Comparison of ENCODE assay signal across 8 cellular contexts in the genomic region with DNA sequence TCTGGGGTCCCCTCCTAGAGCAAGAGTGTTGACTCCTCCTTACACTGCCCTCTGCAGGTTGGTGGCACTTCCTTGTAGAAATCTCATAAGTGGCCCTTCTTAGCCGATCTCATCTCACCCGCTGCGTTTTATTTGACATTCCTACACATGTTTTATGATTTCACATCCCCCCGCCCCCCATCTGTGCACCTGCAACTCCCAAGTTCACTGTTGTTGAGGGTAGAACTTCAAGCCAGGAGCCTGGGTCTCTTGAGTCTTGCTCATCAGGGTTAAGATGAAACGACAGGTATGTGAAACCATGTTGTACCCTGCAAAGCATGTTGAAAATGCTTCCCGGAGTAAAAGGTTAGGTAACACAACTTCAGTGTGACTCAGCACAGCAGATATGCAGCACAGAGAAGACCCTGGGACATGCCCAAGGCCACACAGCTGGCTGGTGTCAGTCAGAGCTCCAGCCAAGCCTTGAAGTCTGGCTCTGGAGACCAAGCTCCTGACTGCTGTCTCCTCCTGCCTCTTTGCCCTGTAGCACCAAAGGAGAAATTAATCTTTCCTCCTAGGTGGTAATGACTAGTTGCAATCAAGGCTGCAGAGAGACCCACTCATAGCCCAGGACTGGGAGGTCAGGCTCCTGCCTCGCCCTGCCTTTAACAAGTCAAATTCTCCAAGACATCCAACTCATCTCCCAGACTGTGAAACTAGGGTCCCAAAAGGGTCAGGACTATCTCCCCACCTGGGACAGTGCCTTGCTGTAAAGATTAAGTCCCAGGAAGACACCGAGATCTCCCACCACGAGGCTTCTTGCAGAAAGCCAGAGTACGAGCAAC.
DNase-seq lines count a peak whose midpoint lies in the region; ATAC-seq, FAIRE-seq and TF ChIP-seq lines count a peak whose summit lies in the region.

No MANE protein-coding gene starts in this region.

- H3K36me3 ChIP-seq in WERI-Rb-1 (no peaks in the 10 kb centered on the region), psoas muscle (ENCODE audit: insufficient read depth in 1 of 2, low read depth in 1 of 2) (no peaks in the 10 kb centered on the region)

- no peaks in the 10 kb centered on the region for H3K9me3 Mint-ChIP-seq in Calu3 (ENCODE audit: low read depth, unreplicated experiment)

- H3K27ac ChIP-seq in WERI-Rb-1 (no peak overlapping the region), psoas muscle (peak overlapping the region; percentile 47)

- no peaks in the 10 kb centered on the region for H3K27me3 Mint-ChIP-seq in Calu3 (ENCODE audit: unreplicated experiment)

- intact Hi-C loops in Calu3 (cut with micrococcal nuclease; ENCODE audit: unreplicated experiment): loop anchor here (1.0 to 5.0 kb wide), 2 partner anchors 80 to 134 kb away; no protein-coding TSS in a partner anchor
- intact Hi-C loops in psoas muscle (cut with DNase I): loop anchor here in 1 of 2 donors (5.0 kb wide), 1 partner anchor 41 kb away; no protein-coding TSS in a partner anchor

- DNase-seq in Calu3 (peak; percentile 58), HTR-8/SVneo (ENCODE audit: insufficient read length, low spot score) (peak; percentile 45), WERI-Rb-1 (peak; percentile 61), glomerular visceral epithelial cell (ENCODE audit: extremely low spot score) (peak; percentile 70), psoas muscle (peak; percentile 59 to 76), omental fat pad (ENCODE audit: low spot score) (no peak)
- DNase-seq in activated effector memory CD4-positive, alpha-beta T cell treated with Interleukin-2 at 50 U/mL for 16 hours: no peak

- TF ChIP-seq CTCF in Calu3 (IDR thresholded peaks at IDR 0.05; ENCODE audit: unreplicated experiment) (peak; percentile 45), WERI-Rb-1 (IDR thresholded peaks at IDR 0.05; ENCODE audit: low read depth, low read length) (peak; percentile 73), psoas muscle (IDR thresholded peaks at IDR 0.05) (peak; percentile 42), omental fat pad (IDR thresholded peaks at IDR 0.05) (no peak)

- H3K27me3 ChIP-seq in WERI-Rb-1 (ENCODE audit: insufficient read depth, low read depth, severe bottlenecking) (no peaks in the 10 kb centered on the region), psoas muscle (ENCODE audit: insufficient read depth in 3 of 3, low read length in 2 of 3) (no peaks in the 10 kb centered on the region)

- peak overlapping the region; percentile 50 for H3K27ac Mint-ChIP-seq in Calu3 (ENCODE audit: unreplicated experiment)

- 41 to 54% (median 51%) methylated on average over 10 of the region's 10 CpGs for WGBS in psoas muscle, 3 donors

- no peak overlapping the region for H3K4me3 Mint-ChIP-seq in Calu3 (ENCODE audit: low read depth, unreplicated experiment)

- ATAC-seq in psoas muscle (peak; percentile 79 to 88 (median 83)), GM21515 (IDR thresholded peaks at IDR 0.05; ENCODE audit: unreplicated experiment) (no peak), omental fat pad (ENCODE audit: low FRiP score) (no peak)

- H3K9me3 ChIP-seq in WERI-Rb-1 (ENCODE audit: severe bottlenecking) (no peaks in the 10 kb centered on the region), psoas muscle (no peaks in the 10 kb centered on the region)

- BruUV-seq in Calu3 (replicated peaks; lab: Mats Ljungman, UMichigan): no TSS peak

- H3K4me3 ChIP-seq in WERI-Rb-1 (ENCODE audit: low read depth, low read length) (peak overlapping the region; percentile 29), psoas muscle (peak overlapping the region; percentile 35)

- H3K36me3 Mint-ChIP-seq in Calu3 (ENCODE audit: insufficient read depth, unreplicated experiment): no peaks in the 10 kb centered on the region

- H3K4me1 ChIP-seq in psoas muscle: peaks cover 45% of the 10 kb centered on the region

- CTCF ChIA-PET in Calu3 (lab: Charles Lee): interaction anchor here (0.6 to 1.0 kb wide), 2 partner anchors 74 to 170 kb away, joined by 3 read pairs; no protein-coding TSS in a partner anchor

- no peak for FAIRE-seq in HTR-8/SVneo (lab: Jason Lieb, UNC)

- peaks cover 17% of the 10 kb centered on the region for H3K4me1 Mint-ChIP-seq in Calu3 (ENCODE audit: low read depth, unreplicated experiment)

Comparison
In these comparisons a context has a peak if more than half of its experiments do, and no peak if none do; other contexts are left out.
1. DNase-seq: peak in Calu3 (single experiment), HTR-8/SVneo (single experiment), WERI-Rb-1 (single experiment), glomerular visceral epithelial cell (single experiment) and psoas muscle (2 of 2); none in omental fat pad (single experiment) and activated effector memory CD4-positive, alpha-beta T cell treated with Interleukin-2 at 50 U/mL for 16 hours (single experiment).
2. CTCF ChIP-seq: peak in Calu3 (single experiment), WERI-Rb-1 (single experiment) and psoas muscle (single experiment); none in omental fat pad (0 of 3).
3. ATAC-seq: peak in psoas muscle (4 of 4); none in GM21515 (single experiment) and omental fat pad (single experiment).